Comparison of ENCODE assay signal across 8 cellular contexts in genomic region chrX:10189317-10190268, GRCh38. TPM values are rescaled to one million over a fixed set of nuclear protein-coding genes. Genes with fewer than 3 reads are reported as not detected.
DNase-seq lines count a peak whose midpoint lies in the region; ATAC-seq, FAIRE-seq and TF ChIP-seq lines count a peak whose summit lies in the region.

No MANE protein-coding gene starts in this region.

- H3K36me3 ChIP-seq in Panc1 (ENCODE audit: control insufficient read depth, insufficient read depth, low read length): no peaks in the 10 kb centered on the region
- H3K36me3 ChIP-seq in testis (ENCODE audit: low read depth, missing control alignments): no peaks in the 10 kb centered on the region

- intact Hi-C loops in Panc1 (cut with micrococcal nuclease; ENCODE audit: unreplicated experiment) (loop anchor here (2.0 to 10.0 kb wide), 5 partner anchors 135 to 947 kb away; no protein-coding TSS in a partner anchor), testis (cut with DNase I; ENCODE audit: low total_unique reads) (no loop called here)

- H3K27ac ChIP-seq in Panc1 (ENCODE audit: low read length): no peak overlapping the region
- H3K27ac ChIP-seq in testis: no peak overlapping the region

- H3K9me3 ChIP-seq in Panc1 (ENCODE audit: control insufficient read depth, insufficient read depth, low read depth, low read length) (no peaks in the 10 kb centered on the region), testis (no peaks in the 10 kb centered on the region)

- BruUV-seq in Panc1 (replicated peaks; lab: Mats Ljungman, UMichigan): no TSS peak

- H3K27ac Mint-ChIP-seq in activated T-helper 17 cell treated with anti-CD3 and anti-CD28 coated beads, Interleukin-2, amount 50 U/mL, for 72 hours: no peak overlapping the region

- 27 to 41% methylated on average over 11 to 16 of the region's 16 CpGs for WGBS in testis, 2 donors

- H3K4me3 Mint-ChIP-seq in activated T-helper 17 cell treated with anti-CD3 and anti-CD28 coated beads, Interleukin-2, amount 50 U/mL, for 72 hours: no peak overlapping the region

- CTCF ChIA-PET in Panc1 (lab: Charles Lee): interaction anchor here (0.6 to 1.4 kb wide), 3 partner anchors 447 to 911 kb away, joined by 3 to 5 read pairs (median 3); no protein-coding TSS in a partner anchor

- peak; percentile 20 for DNase-seq in COR-L47 (lab: John Stamatoyannopoulos, UW)
- DNase-seq in HTR-8/SVneo (ENCODE audit: insufficient read length, low spot score): peak; percentile 70
- DNase-seq in Panc1 (ENCODE audit: low read depth, low spot score): peak; percentile 35
- peak; percentile 65 for DNase-seq in fibroblast of villous mesenchyme (ENCODE audit: low read depth)
- peak; percentile 45 for DNase-seq in occipital lobe (lab: John Stamatoyannopoulos, UW)
- DNase-seq in testis: peak; percentile 82

- POLR2A ChIA-PET in Panc1 (lab: Charles Lee): no interaction called here

- TF ChIP-seq CTCF in Panc1 (IDR thresholded peaks at IDR 0.05): peak; percentile 61
- peak; percentile 69 for TF ChIP-seq CTCF in fibroblast of villous mesenchyme (IDR thresholded peaks at IDR 0.05; ENCODE audit: insufficient read depth, low read depth, low read length)
- TF ChIP-seq CTCF in testis (IDR thresholded peaks at IDR 0.05): peak; percentile 64 to 74 (median 72)

- no peaks in the 10 kb centered on the region for H3K9me3 Mint-ChIP-seq in activated T-helper 17 cell treated with anti-CD3 and anti-CD28 coated beads, Interleukin-2, amount 50 U/mL, for 72 hours

- H3K4me3 ChIP-seq in Panc1 (ENCODE audit: low read depth in 2 of 2, low read length in 2 of 2) (peak overlapping the region in 1 of 2 experiments; percentile 4; a peak in 1 of 4 replicates), fibroblast of villous mesenchyme (ENCODE audit: low read depth, low read length) (no peak overlapping the region), testis (no peak overlapping the region)

- H3K36me3 Mint-ChIP-seq in activated T-helper 17 cell treated with anti-CD3 and anti-CD28 coated beads, Interleukin-2, amount 50 U/mL, for 72 hours (ENCODE audit: low read depth): no peaks in the 10 kb centered on the region

- no peaks in the 10 kb centered on the region; the same call in 1 of the 2 replicates for H3K4me1 ChIP-seq in Panc1 (ENCODE audit: control insufficient read depth, insufficient read depth, low read length)
- H3K4me1 ChIP-seq in testis: no peaks in the 10 kb centered on the region

- peaks cover 17% of the 10 kb centered on the region for H3K27me3 Mint-ChIP-seq in activated T-helper 17 cell treated with anti-CD3 and anti-CD28 coated beads, Interleukin-2, amount 50 U/mL, for 72 hours

- no peak for TF ChIP-seq POLR2A in testis (IDR thresholded peaks at IDR 0.05)

- peak; percentile 36 for FAIRE-seq in HTR-8/SVneo (lab: Jason Lieb, UNC)

- H3K27me3 ChIP-seq in Panc1 (ENCODE audit: control insufficient read depth, insufficient read depth, low read length) (no peaks in the 10 kb centered on the region), testis (no peaks in the 10 kb centered on the region)

- in situ Hi-C loops in Panc1 (cut with HindIII; ENCODE audit: low pct_unique_long_range_greater_than_20kb, low sequenced_read_pairs): no loop called here

- H3K4me1 Mint-ChIP-seq in activated T-helper 17 cell treated with anti-CD3 and anti-CD28 coated beads, Interleukin-2, amount 50 U/mL, for 72 hours: no peaks in the 10 kb centered on the region

- ATAC-seq in GM19463 (IDR thresholded peaks at IDR 0.05; ENCODE audit: unreplicated experiment): peak; percentile 86
- ATAC-seq in Panc1: peak; percentile 93
- ATAC-seq in activated T-helper 17 cell treated with anti-CD3 and anti-CD28 coated beads, Interleukin-2, amount 50 U/mL, for 72 hours (replicated peaks): peak; percentile 55

RNA-seq across cellular contexts. Expression of gene CLCN4, which starts 32.8 kb away (rescaled TPM):
- total RNA-seq in Panc1 (2021; ENCODE audit: unreplicated experiment) (2.5 TPM), fibroblast of villous mesenchyme (1.3 and 2.3 TPM in 2 replicates), occipital lobe (68.6 TPM), testis (10 to 100 TPM in 1 of 2 donors, 1 to 10 TPM in 1; 5.4 to 11.6 TPM)
- polyA plus RNA-seq in Panc1 (2012; ENCODE audit: insufficient read length): 2.9 TPM
- under 1 TPM in 1 of 2 donors, not detected in 1; 0.19 TPM for total RNA-seq in activated T-helper 17 cell treated with anti-CD3 and anti-CD28 coated beads, Interleukin-2, amount 50 U/mL, for 72 hours
- polyA plus RNA-seq in testis (ENCODE audit: insufficient read depth, low read depth, low replicate concordance): 5.1 TPM

Comparison
In these comparisons a context has a peak if more than half of its experiments do, and no peak if none do; other contexts are left out.
1. DNase-seq: peak in every context shown above with its lines; median percentile 82 in testis; 70 in HTR-8/SVneo; 65 in fibroblast of villous mesenchyme; 45 in occipital lobe; 35 in Panc1; 20 in COR-L47.